16 cellular contexts compared by ENCODE assay signal in the genomic region with DNA sequence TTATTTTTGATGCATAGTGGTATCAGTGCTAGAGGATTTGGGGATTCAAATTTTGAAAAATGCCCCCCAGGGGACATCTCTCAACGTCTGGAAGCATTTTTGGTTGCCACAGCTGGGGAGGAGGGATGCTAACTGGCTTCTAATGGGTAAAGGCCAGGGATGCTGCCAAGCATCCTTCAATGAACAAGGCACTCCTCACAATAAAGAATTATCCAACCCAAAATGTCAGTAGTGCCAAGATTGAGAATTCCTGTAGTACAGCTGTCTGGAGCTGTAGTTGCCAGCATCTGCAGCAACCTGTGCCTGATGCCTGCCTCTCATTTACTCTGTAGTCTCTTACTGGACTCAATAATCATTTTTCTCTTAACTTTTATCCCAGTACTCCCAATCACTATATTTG.
"Had no signal": no experiment of that assay in that cellular context is flagged by ENCODE, and none has a peak within 500 bp of the region (broad histone marks: within the 10 kb centered on the region; RNA-seq: fewer than 3 reads in every experiment).

No MANE protein-coding gene starts in this region.

- H3K4me3 ChIP-seq: breast epithelium, esophagus squamous epithelium, heart left ventricle, left lung, lower lobe of right lung, mucosa of descending colon, smooth muscle cell, testis, uterus had no signal

- H3K36me3 ChIP-seq: breast epithelium, left lung, lower lobe of right lung, neutrophil, uterus had no signal

- H3K27ac ChIP-seq: breast epithelium, esophagus squamous epithelium, foreskin keratinocyte, heart left ventricle, left lung, lower lobe of right lung, neutrophil, testis, uterus had no signal

- H3K4me2 ChIP-seq: smooth muscle cell had no signal

- H3K27me3 ChIP-seq: breast epithelium, esophagus squamous epithelium, foreskin keratinocyte, heart left ventricle, left lung, neutrophil, testis, uterus had no signal

- H3K4me1 ChIP-seq: breast epithelium, foreskin keratinocyte, left lung, testis had no signal

- H3K9me3 ChIP-seq: esophagus squamous epithelium, left lung, lower lobe of right lung, mucosa of descending colon, neutrophil, testis, uterus had no signal

- ATAC-seq: foreskin keratinocyte; heart left ventricle; left lung; lower lobe of right lung; mucosa of descending colon; naive thymus-derived CD8-positive, alpha-beta T cell; right cardiac atrium had no signal

- DNase-seq: esophagus squamous epithelium; foreskin keratinocyte; heart left ventricle; left lung; lower lobe of right lung; mesendoderm; mucosa of descending colon; naive thymus-derived CD8-positive, alpha-beta T cell; right cardiac atrium; stimulated activated CD4-positive, alpha-beta T cell treated with anti-CD3 and anti-CD28 coated beads, Interleukin-2, amount 100 ng/mL, for 48 hours; stimulated activated naive CD4-positive, alpha-beta T cell treated with Interleukin-2 at 50 U/mL for 16 hours; testis; uterus had no signal
